ENCODE assay signal across 1 cellular context in genomic region chr11:73760680-73761402, GRCh38.
TF ChIP-seq lines count a peak whose summit lies in the region.

RAB6A (minus strand) TSS chr11:73761074; CDS start chr11:73760635, 439 bp downstream.

TF ChIP-seq in HepG2, 621 proteins besides CTCF, POLR2A, EP300 and RAD21 (continued from another document and continues in another):
- TF ChIP-seq ZNF670 (CRISPR knock-in tag; IDR thresholded peaks at IDR 0.05; ENCODE audit: borderline replicate concordance) (no peak), ZNF230 (CRISPR knock-in tag; IDR thresholded peaks at IDR 0.05) (0 out of 2 replicates have a peak, but pooled peaks have one; percentile 34), ZNF10 (CRISPR knock-in tag; IDR thresholded peaks at IDR 0.05; ENCODE audit: borderline replicate concordance, low read depth) (no peak), ZNF484 (CRISPR knock-in tag; IDR thresholded peaks at IDR 0.05; ENCODE audit: borderline replicate concordance, low read depth) (no peak), ZBTB34 (CRISPR knock-in tag; IDR thresholded peaks at IDR 0.05) (no peak), ZNF263 (CRISPR knock-in tag; IDR thresholded peaks at IDR 0.05) (no peak), ZNF362 (CRISPR knock-in tag; IDR thresholded peaks at IDR 0.05; ENCODE audit: borderline replicate concordance) (no peak), GATAD2A (CRISPR knock-in tag; IDR thresholded peaks at IDR 0.05) (peak; percentile 60), ZNF543 (CRISPR knock-in tag; IDR thresholded peaks at IDR 0.05) (0 out of 2 replicates have a peak, but pooled peaks have one; percentile 64), DMTF1 (CRISPR knock-in tag; IDR thresholded peaks at IDR 0.05) (no peak), RXRA (CRISPR knock-in tag; IDR thresholded peaks at IDR 0.05) (no peak), TRIM22 (IDR thresholded peaks at IDR 0.05) (no peak), TAF15 (IDR thresholded peaks at IDR 0.05; ENCODE audit: low read depth, low read length, poor library complexity, severe bottlenecking) (no peak), SALL1 (CRISPR knock-in tag; IDR thresholded peaks at IDR 0.05) (peak; percentile 55), BCL3 (CRISPR knock-in tag; IDR thresholded peaks at IDR 0.05) (no peak), ONECUT2 (CRISPR knock-in tag; IDR thresholded peaks at IDR 0.05) (no peak), ZNF597 (CRISPR knock-in tag; IDR thresholded peaks at IDR 0.05) (no peak), ZNF3 (CRISPR knock-in tag; IDR thresholded peaks at IDR 0.05) (no peak), SMAD3 (CRISPR knock-in tag; IDR thresholded peaks at IDR 0.05) (peak; percentile 34; the same call in 1 of the 2 replicates), SRSF9 (IDR thresholded peaks at IDR 0.05; ENCODE audit: borderline replicate concordance, insufficient read depth, low read depth, low read length, poor library complexity, severe bottlenecking) (no peak), ZNF33B (CRISPR knock-in tag; IDR thresholded peaks at IDR 0.05) (no peak), ZNF430 (CRISPR knock-in tag; IDR thresholded peaks at IDR 0.05) (peak; percentile 56; the same call in 1 of the 2 replicates), ZNF761 (CRISPR knock-in tag; conservative IDR thresholded peaks at IDR 0.05) (no peak), ZUFSP (CRISPR knock-in tag; IDR thresholded peaks at IDR 0.05; ENCODE audit: borderline replicate concordance) (no peak), ZNF614 (CRISPR knock-in tag; IDR thresholded peaks at IDR 0.05; ENCODE audit: borderline replicate concordance) (no peak), KIAA2018 (CRISPR knock-in tag; IDR thresholded peaks at IDR 0.05; ENCODE audit: borderline replicate concordance) (no peak), ZFP36L1 (CRISPR knock-in tag; IDR thresholded peaks at IDR 0.05) (no peak), ZNF30 (CRISPR knock-in tag; IDR thresholded peaks at IDR 0.05) (no peak), MYC (CRISPR knock-in tag; IDR thresholded peaks at IDR 0.05; ENCODE audit: borderline replicate concordance) (peak; percentile 77; the same call in 1 of the 2 replicates), TCF7 (IDR thresholded peaks at IDR 0.05; ENCODE audit: low read depth) (no peak), ZNF567 (CRISPR knock-in tag; IDR thresholded peaks at IDR 0.05; ENCODE audit: borderline replicate concordance) (no peak), IRF2 (CRISPR knock-in tag; IDR thresholded peaks at IDR 0.05) (no peak; the same call in 1 of the 2 replicates), ZNF282 (IDR thresholded peaks at IDR 0.05; ENCODE audit: partially characterized antibody) (no peak), ZBTB20 (CRISPR knock-in tag; IDR thresholded peaks at IDR 0.05; ENCODE audit: borderline replicate concordance, low read depth) (0 out of 2 replicates have a peak, but pooled peaks have one; percentile 11), ZNF317 (CRISPR knock-in tag; IDR thresholded peaks at IDR 0.05) (no peak), PCBP1 (IDR thresholded peaks at IDR 0.05; ENCODE audit: borderline replicate concordance, low read depth, low read length) (no peak), PAX8 (CRISPR knock-in tag; IDR thresholded peaks at IDR 0.05; ENCODE audit: borderline replicate concordance) (no peak), CEBPG (CRISPR knock-in tag; IDR thresholded peaks at IDR 0.05) (peak; percentile 44; the same call in 1 of the 2 replicates), ZNF180 (CRISPR knock-in tag; IDR thresholded peaks at IDR 0.05; ENCODE audit: borderline replicate concordance, low read depth) (no peak), ZMYM4 (CRISPR knock-in tag; IDR thresholded peaks at IDR 0.05) (peak; percentile 81), TEAD3 (CRISPR knock-in tag; optimal IDR thresholded peaks at IDR 0.05; ENCODE audit: borderline replicate concordance) (peak; percentile 51), RCOR2 (CRISPR knock-in tag; IDR thresholded peaks at IDR 0.05) (no peak), ZNF432 (CRISPR knock-in tag; IDR thresholded peaks at IDR 0.05; ENCODE audit: borderline replicate concordance) (no peak), ZNF546 (CRISPR knock-in tag; conservative IDR thresholded peaks at IDR 0.05) (no peak), BRCA1 (CRISPR knock-in tag; IDR thresholded peaks at IDR 0.05) (no peak), SMAD9 (CRISPR knock-in tag; IDR thresholded peaks at IDR 0.05) (0 out of 2 replicates have a peak, but pooled peaks have one; percentile 59), ZNF354B (CRISPR knock-in tag; IDR thresholded peaks at IDR 0.05) (no peak), ZBTB8A (CRISPR knock-in tag; IDR thresholded peaks at IDR 0.05; ENCODE audit: borderline replicate concordance, low read depth) (no peak), ZMAT3 (CRISPR knock-in tag; conservative IDR thresholded peaks at IDR 0.05) (no peak; the same call in 1 of the 2 replicates), SP5 (CRISPR knock-in tag; IDR thresholded peaks at IDR 0.05; ENCODE audit: borderline replicate concordance, low read depth) (peak; percentile 65; the same call in 1 of the 2 replicates), ZMYM3 (CRISPR knock-in tag; IDR thresholded peaks at IDR 0.05) (0 out of 2 replicates have a peak, but pooled peaks have one; percentile 11)
